1 cellular context compared by ENCODE assay signal in the genomic region with DNA sequence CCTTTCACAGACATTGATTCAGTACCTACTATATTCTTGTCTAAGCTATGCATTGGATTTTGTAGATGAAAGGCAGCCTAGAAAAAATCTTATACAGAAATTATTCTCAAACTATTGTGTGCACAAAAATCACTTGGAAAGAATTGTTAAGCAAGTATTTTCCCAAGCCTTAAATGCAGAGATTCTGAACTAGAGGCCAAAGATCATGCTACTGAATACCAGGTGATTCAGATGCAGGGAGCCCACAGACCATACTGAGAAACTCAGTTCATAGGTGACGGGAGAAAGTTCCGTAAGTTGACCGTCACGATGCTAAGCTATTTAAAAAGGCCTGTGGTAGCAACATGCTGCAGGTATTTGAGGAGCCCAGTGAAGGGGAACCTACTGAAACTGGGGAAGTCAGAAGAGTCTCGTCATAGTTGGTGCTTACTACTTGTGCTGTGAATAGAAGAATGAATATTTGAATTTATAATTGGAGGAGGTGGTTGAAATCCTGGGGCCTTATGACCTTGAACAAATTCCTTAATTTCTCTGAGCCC.
TF ChIP-seq lines count a peak whose summit lies in the region.

No MANE protein-coding gene starts in this region.

TF ChIP-seq in GM23338, 12 proteins besides CTCF, POLR2A, EP300 and RAD21 (continued from another document):
- TF ChIP-seq, protein P1, sequence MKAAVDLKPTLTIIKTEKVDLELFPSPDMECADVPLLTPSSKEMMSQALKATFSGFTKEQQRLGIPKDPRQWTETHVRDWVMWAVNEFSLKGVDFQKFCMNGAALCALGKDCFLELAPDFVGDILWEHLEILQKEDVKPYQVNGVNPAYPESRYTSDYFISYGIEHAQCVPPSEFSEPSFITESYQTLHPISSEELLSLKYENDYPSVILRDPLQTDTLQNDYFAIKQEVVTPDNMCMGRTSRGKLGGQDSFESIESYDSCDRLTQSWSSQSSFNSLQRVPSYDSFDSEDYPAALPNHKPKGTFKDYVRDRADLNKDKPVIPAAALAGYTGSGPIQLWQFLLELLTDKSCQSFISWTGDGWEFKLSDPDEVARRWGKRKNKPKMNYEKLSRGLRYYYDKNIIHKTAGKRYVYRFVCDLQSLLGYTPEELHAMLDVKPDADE (IDR thresholded peaks at IDR 0.05), result no peak
- TF ChIP-seq ZNF114 (CRISPR knock-in tag; IDR thresholded peaks at IDR 0.05) (no peak), POLR2AphosphoS5 (IDR thresholded peaks at IDR 0.05; ENCODE audit: low read depth) (no peak), NANOG (IDR thresholded peaks at IDR 0.05; ENCODE audit: borderline replicate concordance) (no peak), JUNB (IDR thresholded peaks at IDR 0.05; ENCODE audit: unreplicated experiment) (no peak)
